ENCODE assay signal across 16 cellular contexts in the genomic region with DNA sequence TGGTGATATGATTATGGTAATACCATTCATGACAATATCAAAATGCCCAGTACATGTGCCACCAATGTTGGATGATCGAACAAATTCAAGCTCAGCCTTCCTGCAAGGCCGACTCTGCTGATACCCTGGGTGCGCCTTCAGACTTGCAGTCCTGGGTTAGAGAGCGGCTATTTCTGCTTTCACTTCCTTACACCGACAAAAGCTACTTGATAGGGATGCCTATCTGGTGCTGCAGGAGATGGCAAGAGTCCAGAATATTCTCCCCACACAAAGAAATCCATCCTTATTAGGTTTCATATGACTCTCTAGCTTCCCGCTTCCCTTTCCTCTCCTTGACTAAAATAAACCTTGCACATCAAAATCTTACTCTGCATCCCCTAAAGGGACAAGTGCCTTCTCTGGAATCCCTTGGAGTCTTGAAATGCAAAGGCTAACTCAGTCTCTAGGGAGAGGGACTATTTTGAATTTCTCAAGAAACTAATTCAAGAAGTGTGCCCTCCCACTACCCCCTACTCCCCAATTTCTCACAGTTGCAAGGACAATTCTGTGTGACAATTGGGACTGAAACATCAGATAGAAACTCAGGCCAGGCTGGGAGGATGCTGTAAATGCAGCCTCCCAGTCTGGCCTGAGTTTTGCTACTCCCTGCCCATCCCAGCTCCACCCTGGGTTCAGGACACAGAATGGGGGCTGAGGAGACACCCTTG.
DNase-seq lines count a peak whose midpoint lies in the region; ATAC-seq lines count a peak whose summit lies in the region.
"Had no signal": no experiment of that assay in that cellular context is flagged by ENCODE, and none has a peak within 500 bp of the region (broad histone marks: within the 10 kb centered on the region; RNA-seq: fewer than 3 reads in every experiment).

No MANE protein-coding gene starts in this region.

- intact Hi-C loops in left ventricle myocardium superior (cut with micrococcal nuclease) = no loop called here

- ATAC-seq in left ventricle myocardium superior = peak; percentile 57
- ATAC-seq in GM19035 (IDR thresholded peaks at IDR 0.05; ENCODE audit: unreplicated experiment) = no peak
- ATAC-seq in HG03460 (IDR thresholded peaks at IDR 0.05; ENCODE audit: unreplicated experiment) = no peak
- no peak for ATAC-seq in HG03469 (IDR thresholded peaks at IDR 0.05; ENCODE audit: unreplicated experiment)
- ATAC-seq: T-helper 17 cell had no signal

- DNase-seq in COLO829 (ENCODE audit: low spot score) (peak; percentile 16), M059J (ENCODE audit: low read depth) (peak; percentile 18), UCSD-AML1 (lab: John Stamatoyannopoulos, UW; ENCODE audit: unreplicated experiment) (peak; percentile 41), left ventricle myocardium superior (no peak), SW480 (ENCODE audit: low spot score) (no peak)
- DNase-seq: activated CD4-positive, alpha-beta T cell treated with anti-CD3 and anti-CD28 coated beads, Interleukin-2, amount 50 U/mL, for 1 hour; activated T-cell treated with anti-CD3 and anti-CD28 coated beads, Interleukin-2, amount 50 U/mL, for 48 hours; EL; naive B cell; NCI-H2227 treated with DMSO at 0.1 percent for 48 hours; stimulated activated CD4-positive, alpha-beta T cell treated with anti-CD3 and anti-CD28 coated beads, Interleukin-1b, Interleukin-23, amount 100 ng/mL, for 48 hours; T-helper 17 cell; testis had no signal

Comparison
In these comparisons a context has a peak if more than half of its experiments do, and no peak if none do; other contexts are left out.
1. DNase-seq: peak in COLO829 (single experiment), M059J (single experiment) and UCSD-AML1 (single experiment); none in left ventricle myocardium superior (single experiment) and SW480 (single experiment).